Comparison of ENCODE assay signal across 8 cellular contexts in genomic region chr15:78264304-78265136, GRCh38. TPM values are rescaled to one million over a fixed set of nuclear protein-coding genes. Genes with fewer than 3 reads are reported as not detected.
DNase-seq lines count a peak whose midpoint lies in the region; ATAC-seq and TF ChIP-seq lines count a peak whose summit lies in the region.

Gene DNAJA4 (plus strand): TSS chr15:78264562. CDS start chr15:78264764, 202 bp downstream.

- no peaks in the 10 kb centered on the region for H3K27me3 ChIP-seq in ascending aorta
- no peaks in the 10 kb centered on the region for H3K27me3 ChIP-seq in hepatocyte

- H3K4me3 ChIP-seq in GM12875 (ENCODE audit: low read depth, low read length) (peak within 1 kb of the TSS; percentile 60), ascending aorta (peak within 1 kb of the TSS; percentile 61 to 92), hepatocyte (no peak within 1 kb of the TSS), skeletal muscle cell (ENCODE audit: low read depth, low read length) (peak within 1 kb of the TSS; percentile 47)

- H2AFZ ChIP-seq in hepatocyte, result peak within 1 kb of the TSS; percentile 76

- H3K27ac ChIP-seq in ascending aorta (peak within 1 kb of the TSS; percentile 44 to 75), hepatocyte (no peak within 1 kb of the TSS)

- H3K9me3 ChIP-seq in ascending aorta (no peaks in the 10 kb centered on the region), hepatocyte (ENCODE audit: low read depth) (no peaks in the 10 kb centered on the region)

- DNase-seq in ascending aorta (ENCODE audit: low spot score in 2 of 2) (peak in 1 of 2 donors; percentile 78), hepatocyte (ENCODE audit: low spot score) (peak; percentile 29), skeletal muscle cell (ENCODE audit: low read depth) (no peak), D341Med (ENCODE audit: low spot score) (no peak), SKM-1 treated with dmso at 0.1 percent for 144 hours (lab: John Stamatoyannopoulos, UW; ENCODE audit: unreplicated experiment) (no peak)

- H3K4me1 ChIP-seq in ascending aorta (peaks cover 8 to 10% of the 10 kb centered on the region in 2 donors), hepatocyte (ENCODE audit: insufficient read depth) (no peaks in the 10 kb centered on the region)

- H3K79me2 ChIP-seq in hepatocyte, result no peaks in the 10 kb centered on the region

- TF ChIP-seq CTCF in GM12875 (IDR thresholded peaks at IDR 0.05; ENCODE audit: borderline replicate concordance, insufficient read depth, low read depth, low read length) (peak; percentile 38), ascending aorta (IDR thresholded peaks at IDR 0.05) (peak in 1 of 3 experiments; percentile 28), hepatocyte (IDR thresholded peaks at IDR 0.05; ENCODE audit: poor library complexity) (no peak)

- no peaks in the 10 kb centered on the region for H3K36me3 ChIP-seq in ascending aorta
- no peaks in the 10 kb centered on the region for H3K36me3 ChIP-seq in hepatocyte (replicated peaks; ENCODE audit: insufficient read depth, low read depth)

- intact Hi-C loops in T-helper 1 cell treated with Interleukin-12 subunit alpha and Interleukin-12 subunit beta and Interleukin-4 antibody, amounts not matched to agents 30 ng/mL and 1 ng/mL, for 36 hours (cut with micrococcal nuclease), result loop anchor here (1.0 kb wide), 2 partner anchors 35 to 174 kb away; partner anchors contain the start of genes IREB2 and SKIC8
- intact Hi-C loops in ascending aorta (cut with DNase I), result loop anchor here (1.0 to 5.0 kb wide), 3 partner anchors 35 to 173 kb away; partner anchors contain the start of genes IDH3A, IREB2 and SKIC8

- 48% methylated on average over 53 of the region's 107 CpGs for WGBS in hepatocyte (ENCODE audit: low lambda C conversion rate, missing lambda C conversion rate)

- H3K4me2 ChIP-seq in hepatocyte, result peak within 1 kb of the TSS; percentile 80

- H4K20me1 ChIP-seq in hepatocyte (ENCODE audit: insufficient read depth, poor library complexity, severe bottlenecking), result no peaks in the 10 kb centered on the region

- H3K9me2 ChIP-seq in hepatocyte (replicated peaks; ENCODE audit: insufficient read depth), result no peaks in the 10 kb centered on the region

- ATAC-seq in GM19035 (IDR thresholded peaks at IDR 0.05; ENCODE audit: unreplicated experiment), result no peak

RNA-seq across cellular contexts. Expression of gene DNAJA4, which starts in this region (rescaled TPM):
- 38.9 and 39.7 TPM in 2 replicates for total RNA-seq in T-helper 1 cell treated with Interleukin-12 subunit alpha and Interleukin-12 subunit beta and Interleukin-4 antibody, amounts not matched to agents 30 ng/mL and 1 ng/mL, for 36 hours
- total RNA-seq in ascending aorta, result 3.5 TPM
- 3.2 and 3.6 TPM in 2 replicates for total RNA-seq in hepatocyte
- polyA plus RNA-seq in hepatocyte, result 2.8 and 4.0 TPM in 2 replicates
